11 cellular contexts compared by ENCODE assay signal in the genomic region with DNA sequence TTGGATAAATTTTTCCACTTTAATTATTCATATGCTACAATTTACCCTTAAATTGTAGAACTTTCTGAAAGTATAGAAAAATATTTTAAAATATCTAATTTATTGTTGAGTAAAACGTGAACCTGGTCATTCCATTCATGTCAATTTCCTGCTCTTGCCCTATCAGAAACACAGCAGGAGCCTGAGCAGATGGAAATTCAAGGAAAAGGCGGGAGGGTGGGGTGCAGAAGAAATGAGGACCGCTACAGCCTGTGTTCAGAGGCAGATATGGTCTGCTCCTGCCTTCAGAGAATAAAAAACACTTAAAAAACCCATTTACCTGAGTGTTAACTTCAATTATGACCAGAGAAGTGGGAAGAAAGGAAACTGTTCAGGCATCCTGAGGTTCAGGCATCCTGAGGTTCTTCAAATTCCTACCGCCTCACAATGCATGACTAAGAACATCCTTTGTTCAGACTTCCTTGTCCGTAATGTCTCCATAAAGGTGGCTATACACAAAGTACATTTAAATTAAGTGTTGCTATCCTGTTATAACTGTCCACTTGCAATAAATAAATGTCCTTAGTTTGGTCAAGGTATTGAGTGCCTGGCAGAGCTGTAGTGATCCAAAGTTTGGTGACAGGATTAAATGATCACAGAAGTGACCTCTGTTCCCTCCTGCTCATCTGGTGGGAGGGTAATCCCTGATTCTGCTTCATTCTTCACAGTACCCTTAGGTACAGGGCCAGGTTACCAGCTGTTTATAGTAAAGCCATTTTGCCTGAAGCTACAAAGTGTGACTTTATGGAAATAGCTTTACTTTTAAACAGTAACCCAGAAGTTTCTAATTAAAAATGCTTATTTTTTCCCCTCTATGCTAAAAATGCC.
DNase-seq lines count a peak whose midpoint lies in the region; ATAC-seq, FAIRE-seq and TF ChIP-seq lines count a peak whose summit lies in the region.
"Had no signal": no experiment of that assay in that cellular context is flagged by ENCODE, and none has a peak within 500 bp of the region (broad histone marks: within the 10 kb centered on the region; RNA-seq: fewer than 3 reads in every experiment).

No MANE protein-coding gene starts in this region.

- H3K36me3 ChIP-seq in pancreas, result no peaks in the 10 kb centered on the region

- DNase-seq in choroid plexus epithelial cell (ENCODE audit: low read depth), result peak; percentile 8
- DNase-seq in pancreas, result no peak
- DNase-seq in NCI-H1048 (lab: John Stamatoyannopoulos, UW), result no peak
- DNase-seq in GM10266 (ENCODE audit: extremely low spot score), result no peak
- DNase-seq in stimulated activated CD4-positive, alpha-beta T cell treated with anti-CD3 and anti-CD28 coated beads, Interleukin-12 subunit alpha, Interleukin-12 subunit beta, amount 100 ng/mL, for 4 hours, result no peak
- no peak for DNase-seq in NCI-H1105 treated with DMSO at 0.1 percent for 48 hours (lab: John Stamatoyannopoulos, UW)
- DNase-seq: activated B cell treated with CpG ODN at 0.5 μM for 24 hours; activated naive CD4-positive, alpha-beta T cell treated with anti-CD3 and anti-CD28 coated beads, Interleukin-2, amount 10 ng/mL, durations not matched to agents 7 days and 5 days; stimulated activated CD4-positive, alpha-beta T cell treated with anti-CD3 and anti-CD28 coated beads, Interleukin-15, amount 100 ng/mL, for 24 hours had no signal

- H3K27ac ChIP-seq in pancreas, result no peak overlapping the region

- no peak for FAIRE-seq in pancreas (lab: Jason Lieb, UNC)

- no peak for TF ChIP-seq CTCF in choroid plexus epithelial cell (conservative IDR thresholded peaks at IDR 0.05; ENCODE audit: low read depth, low read length)
- TF ChIP-seq CTCF in pancreas (IDR thresholded peaks at IDR 0.05), result no peak
- no peak for TF ChIP-seq CTCF in GM10266 (IDR thresholded peaks at IDR 0.05; ENCODE audit: control insufficient read depth, insufficient read depth, low read depth, missing control alignments)

- no peaks in the 10 kb centered on the region for H3K9me3 ChIP-seq in pancreas

- WGBS in pancreas, 2 donors, result 94 to 96% methylated on average over 5 of the region's 5 CpGs

- H3K4me3 ChIP-seq in choroid plexus epithelial cell (ENCODE audit: low read depth, low read length) (no peak overlapping the region), pancreas (no peak overlapping the region)

- intact Hi-C loops in pancreas (cut with DNase I), result no loop called here

- H3K27me3 ChIP-seq in pancreas, result no peaks in the 10 kb centered on the region

- peaks cover 0 to 10% (median 8%) of the 10 kb centered on the region in 3 donors for H3K4me1 ChIP-seq in pancreas

- ATAC-seq in GM21390 (IDR thresholded peaks at IDR 0.05; ENCODE audit: unreplicated experiment), result peak; percentile 36
- ATAC-seq in HG03066 (IDR thresholded peaks at IDR 0.05; ENCODE audit: low read depth, unreplicated experiment), result peak; percentile 38
- peak in 3 of 4 donors; percentile 24 to 37 (median 32) for ATAC-seq in pancreas
